ENCODE assay signal across 13 cellular contexts in genomic region chr21:17003221-17003620, GRCh38.
DNase-seq lines count a peak whose midpoint lies in the region; ATAC-seq, FAIRE-seq and TF ChIP-seq lines count a peak whose summit lies in the region.
"Had no signal": no experiment of that assay in that cellular context is flagged by ENCODE, and none has a peak within 500 bp of the region (broad histone marks: within the 10 kb centered on the region; RNA-seq: fewer than 3 reads in every experiment).

No MANE protein-coding gene starts in this region.

- H4K20me1 ChIP-seq in keratinocyte (ENCODE audit: control insufficient read depth, extremely low read depth, insufficient read depth, low read length), result no peaks in the 10 kb centered on the region

- H3K4me1 Mint-ChIP-seq in HFFc6 (ENCODE audit: low read depth), result peaks cover 22% of the 10 kb centered on the region

- peaks cover 16% of the 10 kb centered on the region for H3K4me1 ChIP-seq in keratinocyte (ENCODE audit: control insufficient read depth, extremely low read depth, insufficient read depth, low read length)

- H3K27ac ChIP-seq in keratinocyte (ENCODE audit: control insufficient read depth, insufficient read depth, low read length) (peak overlapping the region; percentile 18), coronary artery (no peak overlapping the region)
- H3K27ac ChIP-seq: stomach had no signal

- FAIRE-seq in keratinocyte (lab: Jason Lieb, UNC), result no peak
- FAIRE-seq: A204.1, RCC 7860 had no signal

- H3K36me3 ChIP-seq in keratinocyte (ENCODE audit: control insufficient read depth in 2 of 2, extremely low read depth in 1 of 2, insufficient read depth in 2 of 2, low read length in 2 of 2), result no peaks in the 10 kb centered on the region
- H3K36me3 ChIP-seq: stomach had no signal

- H3K9me3 ChIP-seq in keratinocyte (ENCODE audit: control insufficient read depth, low read depth, low read length), result no peaks in the 10 kb centered on the region
- H3K9me3 ChIP-seq: stomach had no signal

- no peaks in the 10 kb centered on the region for H3K9me1 ChIP-seq in keratinocyte (ENCODE audit: control insufficient read depth, extremely low read depth, insufficient read depth, low read length)

- H3K79me2 ChIP-seq in keratinocyte (ENCODE audit: control insufficient read depth, insufficient read depth, low read length), result no peaks in the 10 kb centered on the region

- H3K4me3 Mint-ChIP-seq in HFFc6, result no peak overlapping the region

- no peaks in the 10 kb centered on the region for H3K36me3 Mint-ChIP-seq in HFFc6 (ENCODE audit: low read depth)

- peaks cover 12% of the 10 kb centered on the region; the same call in 1 of the 2 replicates for H3K9me3 Mint-ChIP-seq in HFFc6

- no peak overlapping the region for H3K4me3 ChIP-seq in astrocyte of the spinal cord (ENCODE audit: low read depth, low read length)
- peak overlapping the region in 1 of 3 experiments; percentile 51 for H3K4me3 ChIP-seq in keratinocyte (ENCODE audit: control insufficient read depth in 2 of 3, extremely low read depth in 1 of 3, insufficient read depth in 2 of 3, low read depth in 1 of 3, low read length in 3 of 3)
- no peak overlapping the region for H3K4me3 ChIP-seq in coronary artery
- H3K4me3 ChIP-seq: stomach had no signal

- DNase-seq in A172 (ENCODE audit: low spot score) (peak; percentile 4), HFFc6 (peak; percentile 16), astrocyte of the spinal cord (ENCODE audit: low read depth, low spot score) (peak; percentile 63), keratinocyte (ENCODE audit: low read depth, low spot score) (no peak), coronary artery (ENCODE audit: low spot score) (no peak), ureter (ENCODE audit: low spot score) (no peak)
- no peak for DNase-seq in activated CD4-positive, alpha-beta T cell treated with anti-CD3 and anti-CD28 coated beads for 4 hours
- DNase-seq: left colon, NCI-H1930, stomach had no signal

- in situ Hi-C loops in astrocyte of the spinal cord (cut with HindIII; ENCODE audit: low sequenced_read_pairs), result no loop called here

- H2AFZ ChIP-seq in keratinocyte (ENCODE audit: control insufficient read depth, low read length), result no peak overlapping the region

- H3K4me2 ChIP-seq in keratinocyte (ENCODE audit: control insufficient read depth, extremely low read depth, insufficient read depth, low read depth, low read length), result peak overlapping the region; percentile 55

- no peaks in the 10 kb centered on the region for H3K27me3 ChIP-seq in keratinocyte (ENCODE audit: control insufficient read depth, extremely low read depth, insufficient read depth, low read length)
- H3K27me3 ChIP-seq: stomach had no signal

- H3K9ac ChIP-seq in keratinocyte (ENCODE audit: control insufficient read depth, extremely low read depth, insufficient read depth, low read length), result no peak overlapping the region

- TF ChIP-seq CTCF in HFFc6 (IDR thresholded peaks at IDR 0.05) (no peak), astrocyte of the spinal cord (IDR thresholded peaks at IDR 0.05; ENCODE audit: low read depth, low read length) (no peak), keratinocyte (optimal IDR thresholded peaks at IDR 0.05 in 1 of 3, IDR thresholded peaks at IDR 0.05 in 1 of 3, conservative IDR thresholded peaks at IDR 0.05 in 1 of 3; ENCODE audit: extremely low read depth in 1 of 3, insufficient read depth in 2 of 3, low read length in 3 of 3) (no peak), coronary artery (IDR thresholded peaks at IDR 0.05) (no peak)

- peak overlapping the region; percentile 44; the same call in 1 of the 2 replicates for H3K27ac Mint-ChIP-seq in HFFc6

- no peaks in the 10 kb centered on the region for H3K27me3 Mint-ChIP-seq in HFFc6 (ENCODE audit: insufficient read depth)

- ATAC-seq in GM18907 (IDR thresholded peaks at IDR 0.05; ENCODE audit: unreplicated experiment), result no peak
- ATAC-seq: left colon had no signal

- dilution Hi-C loops in keratinocyte (cut with MboI; ENCODE audit: extremely low pct_ligation_motif_present, low sequenced_read_pairs), result no loop called here

Comparison
In these comparisons a context has a peak if more than half of its experiments do, and no peak if none do; other contexts are left out.
1. DNase-seq: peak in A172 (single experiment), HFFc6 (single experiment) and astrocyte of the spinal cord (single experiment); none in keratinocyte (single experiment), activated CD4-positive, alpha-beta T cell treated with anti-CD3 and anti-CD28 coated beads for 4 hours (0 of 2), coronary artery (single experiment) and ureter (single experiment).